In the genomic region with DNA sequence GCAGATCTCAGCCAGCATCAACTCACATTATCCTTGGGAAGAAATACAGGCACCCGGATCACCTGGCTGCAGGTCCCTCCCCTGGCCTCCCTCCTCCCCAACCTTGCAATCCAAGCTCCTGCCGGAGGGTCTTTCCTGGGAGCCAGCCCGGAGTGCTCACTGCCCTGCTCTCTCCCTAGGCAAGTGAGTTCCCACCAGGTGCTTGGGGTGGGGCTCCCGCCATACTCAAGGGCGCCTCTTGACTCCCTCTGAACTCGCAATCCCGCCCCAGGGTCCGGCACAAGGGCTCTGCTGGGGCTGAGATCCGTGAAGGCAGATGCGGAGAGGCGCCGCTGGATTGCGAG, we compare ENCODE assay signal across 11 cellular contexts. TPM values are rescaled to one million over a fixed set of nuclear protein-coding genes. Genes with fewer than 3 reads are reported as not detected.
DNase-seq lines count a peak whose midpoint lies in the region; ATAC-seq, FAIRE-seq and TF ChIP-seq lines count a peak whose summit lies in the region.
"Had no signal": no experiment of that assay in that cellular context is flagged by ENCODE, and none has a peak within 500 bp of the region (broad histone marks: within the 10 kb centered on the region; RNA-seq: fewer than 3 reads in every experiment).

No MANE protein-coding gene starts in this region.

- no peak overlapping the region for H3K27ac Mint-ChIP-seq in activated B cell treated with CpG ODN at 0.5 μM for 24 hours
- H3K27ac Mint-ChIP-seq: activated CD8-positive, alpha-beta T cell treated with anti-CD3 and anti-CD28 coated beads for 36 hours had no signal

- DNase-seq in HAP-1 (ENCODE audit: low spot score in 2 of 2) (no peak), activated B cell treated with CpG ODN at 0.5 μM for 24 hours (peak; percentile 15), keratinocyte (ENCODE audit: low read depth, low spot score) (no peak), sciatic nerve (ENCODE audit: low spot score) (peak; percentile 53), foreskin fibroblast (no peak), anterior cingulate cortex (lab: John Stamatoyannopoulos, UW) (no peak)
- DNase-seq in stimulated activated CD4-positive, alpha-beta T cell treated with anti-CD3 and anti-CD28 coated beads, Interleukin-1b, Interleukin-23, amount 100 ng/mL, for 48 hours, result no peak
- DNase-seq: activated CD8-positive, alpha-beta T cell treated with anti-CD3 and anti-CD28 coated beads for 36 hours; NCI-H2081 treated with DMSO at 0.1 percent for 48 hours; SHP77 treated with DMSO at 0.1 percent for 48 hours had no signal

- no peaks in the 10 kb centered on the region for H3K9me3 Mint-ChIP-seq in activated B cell treated with CpG ODN at 0.5 μM for 24 hours
- H3K9me3 Mint-ChIP-seq: activated CD8-positive, alpha-beta T cell treated with anti-CD3 and anti-CD28 coated beads for 36 hours had no signal

- dilution Hi-C loops in keratinocyte (cut with MboI; ENCODE audit: extremely low pct_ligation_motif_present, low sequenced_read_pairs), result no loop called here

- peaks cover 7% of the 10 kb centered on the region for H3K9me1 ChIP-seq in keratinocyte (ENCODE audit: control insufficient read depth, extremely low read depth, insufficient read depth, low read length)

- peak overlapping the region; percentile 76 for H3K27ac ChIP-seq in keratinocyte (ENCODE audit: control insufficient read depth, insufficient read depth, low read length)
- H3K27ac ChIP-seq: ovary had no signal

- in situ Hi-C loops in HAP-1 (cut with MboI; ENCODE audit: low sequenced_read_pairs), result no loop called here

- no peaks in the 10 kb centered on the region for H3K36me3 Mint-ChIP-seq in activated B cell treated with CpG ODN at 0.5 μM for 24 hours (ENCODE audit: low read depth)

- intact Hi-C loops in activated B cell treated with CpG ODN at 0.5 μM for 24 hours (cut with micrococcal nuclease), result no loop called here
- intact Hi-C loops in sciatic nerve (cut with DNase I), result no loop called here

- CTCF ChIA-PET in activated B cell treated with CpG ODN at 0.5 μM for 24 hours (lab: Charles Lee), result no interaction called here

- H3K27me3 ChIP-seq in HAP-1 (ENCODE audit: low read depth) (no peaks in the 10 kb centered on the region), keratinocyte (ENCODE audit: control insufficient read depth, extremely low read depth, insufficient read depth, low read length) (no peaks in the 10 kb centered on the region)
- H3K27me3 ChIP-seq: ovary had no signal

- H3K27me3 Mint-ChIP-seq in activated B cell treated with CpG ODN at 0.5 μM for 24 hours, result peaks cover 25% of the 10 kb centered on the region

- H3K4me3 Mint-ChIP-seq in activated B cell treated with CpG ODN at 0.5 μM for 24 hours, result peak overlapping the region; percentile 53

- H3K4me2 ChIP-seq in keratinocyte (ENCODE audit: control insufficient read depth, extremely low read depth, insufficient read depth, low read depth, low read length), result peak overlapping the region; percentile 81

- H3K9ac ChIP-seq in keratinocyte (ENCODE audit: control insufficient read depth, extremely low read depth, insufficient read depth, low read length), result peak overlapping the region; percentile 87

- H3K4me3 ChIP-seq in HAP-1, result peak overlapping the region; percentile 50
- peak overlapping the region; percentile 84 for H3K4me3 ChIP-seq in keratinocyte (ENCODE audit: control insufficient read depth in 2 of 3, extremely low read depth in 1 of 3, insufficient read depth in 2 of 3, low read depth in 1 of 3, low read length in 3 of 3)
- no peak overlapping the region for H3K4me3 ChIP-seq in foreskin fibroblast (ENCODE audit: low read depth in 1 of 2, low read length in 2 of 2)

- FAIRE-seq in keratinocyte (lab: Jason Lieb, UNC), result peak; percentile 61

- H3K79me2 ChIP-seq in keratinocyte (ENCODE audit: control insufficient read depth, insufficient read depth, low read length), result peaks cover 72% of the 10 kb centered on the region

- no peak for TF ChIP-seq CTCF in activated B cell treated with CpG ODN at 0.5 μM for 24 hours (IDR thresholded peaks at IDR 0.05)
- no peak for TF ChIP-seq CTCF in keratinocyte (optimal IDR thresholded peaks at IDR 0.05 in 1 of 3, IDR thresholded peaks at IDR 0.05 in 1 of 3, conservative IDR thresholded peaks at IDR 0.05 in 1 of 3; ENCODE audit: extremely low read depth in 1 of 3, insufficient read depth in 2 of 3, low read length in 3 of 3)
- TF ChIP-seq CTCF in foreskin fibroblast (IDR thresholded peaks at IDR 0.05; ENCODE audit: low read depth, low read length), result no peak

- no peaks in the 10 kb centered on the region for H3K9me3 ChIP-seq in HAP-1
- H3K9me3 ChIP-seq in keratinocyte (ENCODE audit: control insufficient read depth, low read depth, low read length), result no peaks in the 10 kb centered on the region
- H3K9me3 ChIP-seq: ovary had no signal

- H3K4me1 ChIP-seq in HAP-1 (peaks cover 10% of the 10 kb centered on the region; the same call in 1 of the 2 replicates), keratinocyte (ENCODE audit: control insufficient read depth, extremely low read depth, insufficient read depth, low read length) (peaks cover 14% of the 10 kb centered on the region)

- POLR2A ChIA-PET in activated B cell treated with CpG ODN at 0.5 μM for 24 hours (lab: Charles Lee), result no interaction called here

- no peak overlapping the region for H2AFZ ChIP-seq in keratinocyte (ENCODE audit: control insufficient read depth, low read length)

- H3K4me1 Mint-ChIP-seq in activated B cell treated with CpG ODN at 0.5 μM for 24 hours, result no peaks in the 10 kb centered on the region

- H3K36me3 ChIP-seq in HAP-1 (replicated peaks), result no peaks in the 10 kb centered on the region
- H3K36me3 ChIP-seq in keratinocyte (ENCODE audit: control insufficient read depth in 2 of 2, extremely low read depth in 1 of 2, insufficient read depth in 2 of 2, low read length in 2 of 2), result peaks cover 9 to 16% of the 10 kb centered on the region in 2 experiments
- H3K36me3 ChIP-seq: ovary had no signal

- ATAC-seq in activated B cell treated with CpG ODN at 0.5 μM for 24 hours (ENCODE audit: low read depth) (no peak), sciatic nerve (no peak)
- ATAC-seq: activated CD8-positive, alpha-beta T cell treated with anti-CD3 and anti-CD28 coated beads for 36 hours had no signal

- H4K20me1 ChIP-seq in keratinocyte (ENCODE audit: control insufficient read depth, extremely low read depth, insufficient read depth, low read length), result peaks cover 8% of the 10 kb centered on the region

RNA-seq across cellular contexts. Expression of a gene that starts 1.2 kb away (rescaled TPM):
- total RNA-seq in activated B cell treated with CpG ODN at 0.5 μM for 24 hours (1.6 and 1.8 TPM in 2 replicates), sciatic nerve (15.3 TPM)
- polyA plus RNA-seq in keratinocyte, result 8.7 to 15.6 TPM (median 14.9 TPM) in 3 replicates
- polyA plus RNA-seq in keratinocyte (2011; ENCODE audit: low read depth), result 10.9 TPM
- 7.2 and 19.4 TPM in 2 replicates for polyA plus RNA-seq in keratinocyte (2011; cell fraction: cytosol; rRNA removed)
- 46.1 and 66.7 TPM in 2 replicates for polyA plus RNA-seq in keratinocyte (2011; cell fraction: nucleus; rRNA removed)
- 23.0 and 30.9 TPM in 2 replicates for polyA plus RNA-seq in keratinocyte (2012; ENCODE audit: low replicate concordance)
- 13.7 to 25.4 TPM (median 16.7 TPM) in 3 replicates for polyA minus RNA-seq in keratinocyte
- polyA minus RNA-seq in keratinocyte (2011; cell fraction: cytosol; rRNA and poly(A)+ RNA removed), result 53.3 TPM
- 38.9 TPM in 2 replicates for polyA minus RNA-seq in keratinocyte (2011; cell fraction: nucleus; rRNA and poly(A)+ RNA removed)

Comparison
In these comparisons a context has a peak if more than half of its experiments do, and no peak if none do; other contexts are left out.
1. DNase-seq: peak in activated B cell treated with CpG ODN at 0.5 μM for 24 hours (single experiment) and sciatic nerve (single experiment); none in HAP-1 (0 of 2), keratinocyte (single experiment), foreskin fibroblast (0 of 2), stimulated activated CD4-positive, alpha-beta T cell treated with anti-CD3 and anti-CD28 coated beads, Interleukin-1b, Interleukin-23, amount 100 ng/mL, for 48 hours (single experiment) and anterior cingulate cortex (0 of 58).
2. H3K4me3 ChIP-seq: peak in HAP-1 (single experiment) and keratinocyte (3 of 3); none in foreskin fibroblast (0 of 2).